1 cellular context compared by ENCODE assay signal in genomic region chr6:31197559-31198305, GRCh38.
TF ChIP-seq lines count a peak whose summit lies in the region.

No MANE protein-coding gene starts in this region.

TF ChIP-seq in K562, 482 proteins besides CTCF, POLR2A, EP300 and RAD21 (continued from another document):
- no peak for TF ChIP-seq RREB1 (CRISPR knock-in tag; IDR thresholded peaks at IDR 0.05)
- no peak; the same call in 1 of the 2 replicates for TF ChIP-seq GTF2E2 (tag; IDR thresholded peaks at IDR 0.05)
- TF ChIP-seq TAF1 (IDR thresholded peaks at IDR 0.05; ENCODE audit: control insufficient read depth, extremely low read depth, insufficient read depth, low read length, severe bottlenecking): peak; percentile 74
- peak; percentile 29 for TF ChIP-seq ZNF316 (IDR thresholded peaks at IDR 0.05)
- peak in 1 of 2 experiments; percentile 44; a peak in 2 of 4 replicates for TF ChIP-seq TBL1XR1 (IDR thresholded peaks at IDR 0.05; ENCODE audit: low read length in 2 of 2)
- TF ChIP-seq ZNF668 (CRISPR knock-in tag; IDR thresholded peaks at IDR 0.05): no peak
- TF ChIP-seq BCOR (IDR thresholded peaks at IDR 0.05): no peak
- TF ChIP-seq DPF2 (IDR thresholded peaks at IDR 0.05): peak; percentile 86
- peak; percentile 48; the same call in 1 of the 2 replicates for TF ChIP-seq BACH1 (tag; IDR thresholded peaks at IDR 0.05)
- no peak for TF ChIP-seq ZNF354B (CRISPR knock-in tag; IDR thresholded peaks at IDR 0.05)
- TF ChIP-seq, protein P1, sequence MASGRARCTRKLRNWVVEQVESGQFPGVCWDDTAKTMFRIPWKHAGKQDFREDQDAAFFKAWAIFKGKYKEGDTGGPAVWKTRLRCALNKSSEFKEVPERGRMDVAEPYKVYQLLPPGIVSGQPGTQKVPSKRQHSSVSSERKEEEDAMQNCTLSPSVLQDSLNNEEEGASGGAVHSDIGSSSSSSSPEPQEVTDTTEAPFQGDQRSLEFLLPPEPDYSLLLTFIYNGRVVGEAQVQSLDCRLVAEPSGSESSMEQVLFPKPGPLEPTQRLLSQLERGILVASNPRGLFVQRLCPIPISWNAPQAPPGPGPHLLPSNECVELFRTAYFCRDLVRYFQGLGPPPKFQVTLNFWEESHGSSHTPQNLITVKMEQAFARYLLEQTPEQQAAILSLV (tag; IDR thresholded peaks at IDR 0.05): no peak
- peak; percentile 77 for TF ChIP-seq FOSL1 (tag; conservative IDR thresholded peaks at IDR 0.05)
- TF ChIP-seq ZNF717 (CRISPR knock-in tag; IDR thresholded peaks at IDR 0.05): no peak
- TF ChIP-seq CREBBP (IDR thresholded peaks at IDR 0.05; ENCODE audit: low read depth, low read length): no peak
- 0 out of 2 replicates have a peak, but pooled peaks have one; percentile 7 for TF ChIP-seq ZNF12 (CRISPR knock-in tag; IDR thresholded peaks at IDR 0.05)
- TF ChIP-seq JUND (IDR thresholded peaks at IDR 0.05; ENCODE audit: borderline replicate concordance, low read depth, low read length): peak; percentile 62; the same call in 1 of the 2 replicates
- TF ChIP-seq JUND (tag; IDR thresholded peaks at IDR 0.05; ENCODE audit: borderline replicate concordance, low read depth, low read length): peak; percentile 60; the same call in 1 of the 3 replicates
- peak; percentile 60 for TF ChIP-seq NCOA1 (IDR thresholded peaks at IDR 0.05; ENCODE audit: low read depth)
- no peak for TF ChIP-seq FOXK1 (CRISPR knock-in tag; IDR thresholded peaks at IDR 0.05; ENCODE audit: borderline replicate concordance)
- peak; percentile 79 for TF ChIP-seq GATAD2B (IDR thresholded peaks at IDR 0.05; ENCODE audit: borderline replicate concordance)
- TF ChIP-seq ZBTB33 (CRISPR knock-in tag; IDR thresholded peaks at IDR 0.05): 0 out of 2 replicates have a peak, but pooled peaks have one; percentile 11
- TF ChIP-seq POLR2G (IDR thresholded peaks at IDR 0.05; ENCODE audit: low read depth, low read length): peak; percentile 91
- no peak for TF ChIP-seq ZNF124 (CRISPR knock-in tag; IDR thresholded peaks at IDR 0.05)
- peak; percentile 53; the same call in 1 of the 2 replicates for TF ChIP-seq E2F4 (CRISPR knock-in tag; IDR thresholded peaks at IDR 0.05; ENCODE audit: low read depth)
- peak; percentile 84 to 94 for TF ChIP-seq MAZ (CRISPR knock-in tag; conservative IDR thresholded peaks at IDR 0.05 in 1 of 2, IDR thresholded peaks at IDR 0.05 in 1 of 2)
- TF ChIP-seq RFX5 (IDR thresholded peaks at IDR 0.05; ENCODE audit: low read depth, low read length): peak; percentile 39; the same call in 1 of the 2 replicates
- TF ChIP-seq FOXJ3 (CRISPR knock-in tag; IDR thresholded peaks at IDR 0.05): no peak
- peak; percentile 66; the same call in 1 of the 2 replicates for TF ChIP-seq FOXP1 (CRISPR knock-in tag; IDR thresholded peaks at IDR 0.05)
- peak; percentile 78 for TF ChIP-seq BRD9 (IDR thresholded peaks at IDR 0.05; ENCODE audit: low read depth, partially characterized antibody)
- TF ChIP-seq ZNF212 (CRISPR knock-in tag; IDR thresholded peaks at IDR 0.05): no peak
- peak; percentile 75 to 85; a peak in 3 of 4 replicates for TF ChIP-seq FOXK2 (conservative IDR thresholded peaks at IDR 0.05 in 1 of 2, IDR thresholded peaks at IDR 0.05 in 1 of 2; ENCODE audit: low read depth in 2 of 2)
- no peak for TF ChIP-seq ESRRB (CRISPR knock-in tag; IDR thresholded peaks at IDR 0.05; ENCODE audit: borderline replicate concordance)
- 0 out of 2 replicates have a peak, but pooled peaks have one; percentile 15 for TF ChIP-seq TCF7L2 (IDR thresholded peaks at IDR 0.05; ENCODE audit: low read depth, low read length)
- no peak for TF ChIP-seq BRF2 (IDR thresholded peaks at IDR 0.05; ENCODE audit: borderline replicate concordance, insufficient read depth, insufficient read length)
- no peak for TF ChIP-seq ZNF324 (CRISPR knock-in tag; IDR thresholded peaks at IDR 0.05)
- TF ChIP-seq MEF2D (tag; conservative IDR thresholded peaks at IDR 0.05; ENCODE audit: low read depth): 0 out of 2 replicates have a peak, but pooled peaks have one; percentile 9
- peak; percentile 36; the same call in 1 of the 2 replicates for TF ChIP-seq MTA2 (IDR thresholded peaks at IDR 0.05; ENCODE audit: low read depth)
- no peak for TF ChIP-seq ZNF444 (CRISPR knock-in tag; IDR thresholded peaks at IDR 0.05)
- TF ChIP-seq ZNF76 (CRISPR knock-in tag; IDR thresholded peaks at IDR 0.05; ENCODE audit: borderline replicate concordance): no peak
- no peak for TF ChIP-seq ZNF146 (CRISPR knock-in tag; IDR thresholded peaks at IDR 0.05; ENCODE audit: unreplicated experiment)
